ENCODE assay signal across 26 cellular contexts in genomic region chr17:59110973-59111372, GRCh38. TPM values are rescaled to one million over a fixed set of nuclear protein-coding genes. Genes with fewer than 3 reads are reported as not detected.
DNase-seq lines count a peak whose midpoint lies in the region; ATAC-seq and TF ChIP-seq lines count a peak whose summit lies in the region.
"Had no signal": no experiment of that assay in that cellular context is flagged by ENCODE, and none has a peak within 500 bp of the region (broad histone marks: within the 10 kb centered on the region; RNA-seq: fewer than 3 reads in every experiment).

No MANE protein-coding gene starts in this region.

- H3K4me1 Mint-ChIP-seq in activated T-cell treated with anti-CD3 and anti-CD28 coated beads, Interleukin-2, amount 50 U/mL, for 72 hours (ENCODE audit: low read depth): peaks cover 32% of the 10 kb centered on the region
- peaks cover 43% of the 10 kb centered on the region for H3K4me1 Mint-ChIP-seq in activated T-helper 1 cell treated with anti-CD3 and anti-CD28 coated beads, Interleukin-12 subunit alpha, Interleukin-12 subunit beta, Interleukin-2, Interleukin-4 antibody, amounts not matched to agents 30 ng/mL and 10 ng/mL and 1 ng/mL, durations not matched to agents 14 hours and 24 hours and 36 hours (ENCODE audit: low read depth)
- peaks cover 13% of the 10 kb centered on the region for H3K4me1 Mint-ChIP-seq in neural crest cell

- no peak overlapping the region for H3K4me3 ChIP-seq in HEK293 (ENCODE audit: low read depth, low read length)
- H3K4me3 ChIP-seq: A549; BLaER1 treated with 17β-estradiol and CSF1 and Interleukin-3, amounts not matched to agents 10 nM and 100 nM; SJSA1 had no signal

- peak overlapping the region in 1 of 2 donors; percentile 33 for H3K4me3 Mint-ChIP-seq in activated T-cell treated with anti-CD3 and anti-CD28 coated beads, Interleukin-2, amount 50 U/mL, for 72 hours
- no peak overlapping the region for H3K4me3 Mint-ChIP-seq in activated T-helper 1 cell treated with anti-CD3 and anti-CD28 coated beads, Interleukin-12 subunit alpha, Interleukin-12 subunit beta, Interleukin-2, Interleukin-4 antibody, amounts not matched to agents 30 ng/mL and 10 ng/mL and 1 ng/mL, durations not matched to agents 14 hours and 24 hours and 36 hours
- H3K4me3 Mint-ChIP-seq in neural crest cell: no peak overlapping the region
- H3K4me3 Mint-ChIP-seq: CD4-positive, alpha-beta memory T cell had no signal

- peaks cover 2 to 14% of the 10 kb centered on the region in 2 donors for H3K36me3 Mint-ChIP-seq in activated T-cell treated with anti-CD3 and anti-CD28 coated beads, Interleukin-2, amount 50 U/mL, for 72 hours (ENCODE audit: insufficient read depth in 2 of 2)
- peaks cover 28% of the 10 kb centered on the region for H3K36me3 Mint-ChIP-seq in activated T-helper 1 cell treated with anti-CD3 and anti-CD28 coated beads, Interleukin-12 subunit alpha, Interleukin-12 subunit beta, Interleukin-2, Interleukin-4 antibody, amounts not matched to agents 30 ng/mL and 10 ng/mL and 1 ng/mL, durations not matched to agents 14 hours and 24 hours and 36 hours (ENCODE audit: low read depth)
- peaks cover 21% of the 10 kb centered on the region for H3K36me3 Mint-ChIP-seq in neural crest cell (ENCODE audit: low read depth)

- CTCF ChIA-PET in HEK293 (lab: Yijun Ruan, JAX): no interaction called here

- H3K9me3 ChIP-seq in HEK293 (ENCODE audit: control insufficient read depth, insufficient read depth, low read depth, low read length): no peaks in the 10 kb centered on the region
- H3K9me3 ChIP-seq: A549; BLaER1 treated with 17β-estradiol and CSF1 and Interleukin-3, amounts not matched to agents 10 nM and 100 nM; SJSA1 had no signal

- H3K4me1 ChIP-seq in HEK293 (ENCODE audit: control insufficient read depth, insufficient read depth, low read length): no peaks in the 10 kb centered on the region

- POLR2A ChIA-PET in HEK293 (lab: Yijun Ruan, JAX): no interaction called here

- TF ChIP-seq CTCF in HEK293 (tag by site-specific recombination; IDR thresholded peaks at IDR 0.05) (no peak), neural crest cell (conservative IDR thresholded peaks at IDR 0.05) (no peak)

- no peaks in the 10 kb centered on the region for H3K9me3 Mint-ChIP-seq in activated T-cell treated with anti-CD3 and anti-CD28 coated beads, Interleukin-2, amount 50 U/mL, for 72 hours
- no peaks in the 10 kb centered on the region for H3K9me3 Mint-ChIP-seq in activated T-helper 1 cell treated with anti-CD3 and anti-CD28 coated beads, Interleukin-12 subunit alpha, Interleukin-12 subunit beta, Interleukin-2, Interleukin-4 antibody, amounts not matched to agents 30 ng/mL and 10 ng/mL and 1 ng/mL, durations not matched to agents 14 hours and 24 hours and 36 hours
- no peaks in the 10 kb centered on the region for H3K9me3 Mint-ChIP-seq in neural crest cell
- H3K9me3 Mint-ChIP-seq: CD4-positive, alpha-beta memory T cell had no signal

- no peak for DNase-seq in activated T-cell treated with anti-CD3 and anti-CD28 coated beads, Interleukin-2, amount 50 U/mL, for 72 hours
- DNase-seq in activated T-cell treated with anti-CD3 and anti-CD28 coated beads for 4 hours: no peak
- no peak for DNase-seq in activated T-helper 1 cell treated with anti-CD3 and anti-CD28 coated beads, Interleukin-12 subunit alpha, Interleukin-12 subunit beta, Interleukin-2, Interleukin-4 antibody, amounts not matched to agents 30 ng/mL and 10 ng/mL and 1 ng/mL, durations not matched to agents 14 hours and 24 hours and 36 hours (ENCODE audit: low spot score)
- no peak for DNase-seq in neural crest cell (ENCODE audit: low read depth, low spot score)
- no peak for DNase-seq in NCI-H146 (lab: John Stamatoyannopoulos, UW)
- DNase-seq in GM19238 (ENCODE audit: insufficient read length, low spot score): no peak
- DNase-seq: AML-193; CD4-positive, alpha-beta memory T cell; COR-L47; GF-D8; Kasumi-1; MV-4-11; NCI-H1105; NCI-H1436 treated with DMSO at 0.1 percent for 48 hours; NCI-H1930; NCI-H2107; NCI-H524 treated with DMSO at 0.1 percent for 48 hours; NCI-H774; PC-3 had no signal

- H3K36me3 ChIP-seq in HEK293 (ENCODE audit: control insufficient read depth in 2 of 2, insufficient read depth in 1 of 2, low read length in 2 of 2): peaks cover 30 to 52% of the 10 kb centered on the region in 2 experiments

- H3K27ac ChIP-seq in HEK293 (ENCODE audit: extremely low read depth, low read depth, low read length): no peak overlapping the region
- H3K27ac ChIP-seq: A549; BLaER1 treated with 17β-estradiol and CSF1 and Interleukin-3, amounts not matched to agents 10 nM and 100 nM; HL-60; SJSA1 had no signal

- H3K27ac Mint-ChIP-seq in activated T-cell treated with anti-CD3 and anti-CD28 coated beads, Interleukin-2, amount 50 U/mL, for 72 hours: peak overlapping the region; percentile 2
- H3K27ac Mint-ChIP-seq in activated T-helper 1 cell treated with anti-CD3 and anti-CD28 coated beads, Interleukin-12 subunit alpha, Interleukin-12 subunit beta, Interleukin-2, Interleukin-4 antibody, amounts not matched to agents 30 ng/mL and 10 ng/mL and 1 ng/mL, durations not matched to agents 14 hours and 24 hours and 36 hours: peak overlapping the region; percentile 0
- peak overlapping the region; percentile 12 for H3K27ac Mint-ChIP-seq in neural crest cell (ENCODE audit: unreplicated experiment)

- intact Hi-C loops in activated T-helper 1 cell treated with anti-CD3 and anti-CD28 coated beads, Interleukin-12 subunit alpha, Interleukin-12 subunit beta, Interleukin-2, Interleukin-4 antibody, amounts not matched to agents 30 ng/mL and 10 ng/mL and 1 ng/mL, durations not matched to agents 14 hours and 24 hours and 36 hours (cut with micrococcal nuclease): no loop called here

- no peak for ATAC-seq in activated T-cell treated with anti-CD3 and anti-CD28 coated beads, Interleukin-2, amount 50 U/mL, for 72 hours (replicated peaks in 1 of 2)
- ATAC-seq: A549, HCT116, PC-3, Right ventricle myocardium inferior had no signal

- H3K27me3 Mint-ChIP-seq in activated T-cell treated with anti-CD3 and anti-CD28 coated beads, Interleukin-2, amount 50 U/mL, for 72 hours (ENCODE audit: low read depth): no peaks in the 10 kb centered on the region
- H3K27me3 Mint-ChIP-seq in activated T-helper 1 cell treated with anti-CD3 and anti-CD28 coated beads, Interleukin-12 subunit alpha, Interleukin-12 subunit beta, Interleukin-2, Interleukin-4 antibody, amounts not matched to agents 30 ng/mL and 10 ng/mL and 1 ng/mL, durations not matched to agents 14 hours and 24 hours and 36 hours (ENCODE audit: insufficient read depth): peaks cover 1% of the 10 kb centered on the region
- peaks cover 3% of the 10 kb centered on the region for H3K27me3 Mint-ChIP-seq in neural crest cell (ENCODE audit: low read depth)
- H3K27me3 Mint-ChIP-seq: CD4-positive, alpha-beta memory T cell had no signal

TF ChIP-seq in HEK293, 187 proteins besides CTCF, POLR2A, EP300 and RAD21:
- TF ChIP-seq ZNF157 (tag by site-specific recombination; IDR thresholded peaks at IDR 0.05) (0 out of 2 replicates have a peak, but pooled peaks have one; percentile 34), ZNF311 (tag by site-specific recombination; IDR thresholded peaks at IDR 0.05; ENCODE audit: borderline replicate concordance) (no peak)

RNA-seq across cellular contexts. Expression of gene TRIM37, which starts 4.3 kb away (rescaled TPM):
- 10 to 100 TPM; 26.3 to 31.1 TPM for total RNA-seq in activated T-cell treated with anti-CD3 and anti-CD28 coated beads, Interleukin-2, amount 50 U/mL, for 72 hours
- 27.5 and 27.7 TPM in 2 replicates for total RNA-seq in activated T-helper 1 cell treated with anti-CD3 and anti-CD28 coated beads, Interleukin-12 subunit alpha, Interleukin-12 subunit beta, Interleukin-2, Interleukin-4 antibody, amounts not matched to agents 30 ng/mL and 10 ng/mL and 1 ng/mL, durations not matched to agents 14 hours and 24 hours and 36 hours
- 38.6 and 39.0 TPM in 2 replicates for total RNA-seq in neural crest cell

RNA-seq across cellular contexts. Expression of gene SKA2, which starts 44.0 kb away (rescaled TPM):
- total RNA-seq in activated T-cell treated with anti-CD3 and anti-CD28 coated beads, Interleukin-2, amount 50 U/mL, for 72 hours: 10 to 100 TPM; 62.7 to 71.8 TPM
- 52.1 and 63.6 TPM in 2 replicates for total RNA-seq in activated T-helper 1 cell treated with anti-CD3 and anti-CD28 coated beads, Interleukin-12 subunit alpha, Interleukin-12 subunit beta, Interleukin-2, Interleukin-4 antibody, amounts not matched to agents 30 ng/mL and 10 ng/mL and 1 ng/mL, durations not matched to agents 14 hours and 24 hours and 36 hours
- total RNA-seq in neural crest cell: 119 and 128 TPM in 2 replicates

RNA-seq across cellular contexts. Expression of gene PRR11, which starts 44.6 kb away (rescaled TPM):
- 100 to 1,000 TPM in 1 of 2 donors, 10 to 100 TPM in 1; 99.5 to 108 TPM for total RNA-seq in activated T-cell treated with anti-CD3 and anti-CD28 coated beads, Interleukin-2, amount 50 U/mL, for 72 hours
- 29.4 and 32.7 TPM in 2 replicates for total RNA-seq in activated T-helper 1 cell treated with anti-CD3 and anti-CD28 coated beads, Interleukin-12 subunit alpha, Interleukin-12 subunit beta, Interleukin-2, Interleukin-4 antibody, amounts not matched to agents 30 ng/mL and 10 ng/mL and 1 ng/mL, durations not matched to agents 14 hours and 24 hours and 36 hours
- total RNA-seq in neural crest cell: 77.2 and 78.8 TPM in 2 replicates
